20 cellular contexts compared by ENCODE assay signal in the genomic region with DNA sequence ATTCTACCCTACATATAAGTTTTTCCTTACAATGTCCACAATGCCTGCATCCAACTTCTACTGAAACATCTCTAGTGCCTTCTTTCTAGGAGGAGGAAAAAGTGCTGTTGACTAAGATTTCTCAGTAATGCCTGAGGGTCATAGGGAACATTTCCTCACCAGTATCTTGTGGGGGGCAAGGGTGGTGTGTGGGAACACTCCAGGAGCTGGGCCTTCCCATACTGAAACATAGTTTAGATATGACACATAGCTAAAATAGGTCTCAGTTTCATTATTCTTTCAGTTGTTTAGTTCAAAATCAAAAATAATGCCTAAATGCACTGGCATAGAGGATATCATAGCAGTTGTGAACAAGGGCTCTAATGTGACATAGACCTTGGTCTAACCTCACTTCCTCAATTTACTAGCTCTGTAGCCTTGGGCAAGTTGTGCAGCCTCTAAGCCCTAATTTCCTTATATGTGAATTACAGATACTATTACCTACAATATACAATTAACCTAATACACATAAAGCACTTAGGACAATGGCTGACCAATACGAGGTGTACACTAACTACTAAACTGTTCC.
DNase-seq lines count a peak whose midpoint lies in the region; ATAC-seq and TF ChIP-seq lines count a peak whose summit lies in the region.
"Had no signal": no experiment of that assay in that cellular context is flagged by ENCODE, and none has a peak within 500 bp of the region (broad histone marks: within the 10 kb centered on the region; RNA-seq: fewer than 3 reads in every experiment).

No MANE protein-coding gene starts in this region.

- no peaks in the 10 kb centered on the region for H3K27me3 ChIP-seq in Karpas-422 (ENCODE audit: low read length)
- H3K27me3 ChIP-seq: gastroesophageal sphincter, MG63, Peyer's patch had no signal

- H3K27ac ChIP-seq in Karpas-422 (ENCODE audit: low read length): no peak overlapping the region
- H3K27ac ChIP-seq: gastroesophageal sphincter, Peyer's patch, psoas muscle had no signal

- H3K4me3 ChIP-seq in AG10803 (ENCODE audit: low read length) (no peak overlapping the region), Karpas-422 (ENCODE audit: low read length) (no peak overlapping the region)
- H3K4me3 ChIP-seq: gastroesophageal sphincter, MG63, Peyer's patch, psoas muscle had no signal

- intact Hi-C loops in Calu3 (cut with micrococcal nuclease; ENCODE audit: unreplicated experiment): no loop called here
- intact Hi-C loops in natural killer cell (cut with micrococcal nuclease): no loop called here

- H4K20me1 ChIP-seq in Karpas-422 (ENCODE audit: insufficient read depth, low read depth, low read length): no peaks in the 10 kb centered on the region

- no peaks in the 10 kb centered on the region for H3K36me3 ChIP-seq in Karpas-422 (ENCODE audit: insufficient read depth, low read length)
- H3K36me3 ChIP-seq: gastroesophageal sphincter, MG63, Peyer's patch had no signal

- no peaks in the 10 kb centered on the region for H3K9me3 ChIP-seq in Karpas-422 (ENCODE audit: low read length)
- H3K9me3 ChIP-seq: Caco-2, gastroesophageal sphincter, MG63, Peyer's patch, psoas muscle had no signal

- H3K79me2 ChIP-seq in Karpas-422 (ENCODE audit: low read length): no peaks in the 10 kb centered on the region

- peak; percentile 68 for ATAC-seq in GM19395 (IDR thresholded peaks at IDR 0.05; ENCODE audit: unreplicated experiment)
- peak; percentile 47 for ATAC-seq in HG03066 (IDR thresholded peaks at IDR 0.05; ENCODE audit: low read depth, unreplicated experiment)
- no peak for ATAC-seq in natural killer cell
- ATAC-seq: gastroesophageal sphincter; psoas muscle; stimulated activated memory B cell treated with anti-CD40 and anti-IgM and Interleukin-4, amounts not matched to agents 10 μg/mL and 1 μg/mL and 100 μg/mL, for 72 hours had no signal

- H3K9me2 ChIP-seq in Karpas-422 (replicated peaks; ENCODE audit: insufficient read depth, low read length): no peaks in the 10 kb centered on the region

- no peaks in the 10 kb centered on the region for H3K4me1 ChIP-seq in Karpas-422 (ENCODE audit: low read length)
- H3K4me1 ChIP-seq: Caco-2, gastroesophageal sphincter, Peyer's patch, psoas muscle had no signal

- H3K4me3 Mint-ChIP-seq in Calu3 (ENCODE audit: low read depth, unreplicated experiment) (no peak overlapping the region), natural killer cell (no peak overlapping the region)
- H3K4me3 Mint-ChIP-seq: stimulated activated memory B cell treated with anti-CD40 and anti-IgM and Interleukin-4, amounts not matched to agents 10 μg/mL and 1 μg/mL and 100 μg/mL, for 72 hours; T-helper 2 cell treated with Interferon-gamma antibody and Interleukin-4, amounts not matched to agents 5 μg/mL and 100 μg/mL, for 36 hours had no signal

- TF ChIP-seq CTCF in AG10803 (conservative IDR thresholded peaks at IDR 0.05; ENCODE audit: low read length) (no peak), Calu3 (IDR thresholded peaks at IDR 0.05; ENCODE audit: unreplicated experiment) (no peak), natural killer cell (IDR thresholded peaks at IDR 0.05) (no peak)

- H3K9me3 Mint-ChIP-seq in Calu3 (ENCODE audit: low read depth, unreplicated experiment) (no peaks in the 10 kb centered on the region), natural killer cell (no peaks in the 10 kb centered on the region)
- H3K9me3 Mint-ChIP-seq: stimulated activated memory B cell treated with anti-CD40 and anti-IgM and Interleukin-4, amounts not matched to agents 10 μg/mL and 1 μg/mL and 100 μg/mL, for 72 hours; T-helper 2 cell treated with Interferon-gamma antibody and Interleukin-4, amounts not matched to agents 5 μg/mL and 100 μg/mL, for 36 hours had no signal

- H3K9ac ChIP-seq in Karpas-422 (ENCODE audit: low read length): no peak overlapping the region

- no peak overlapping the region for H3K27ac Mint-ChIP-seq in Calu3 (ENCODE audit: unreplicated experiment)
- H3K27ac Mint-ChIP-seq in natural killer cell: no peak overlapping the region
- H3K27ac Mint-ChIP-seq: stimulated activated memory B cell treated with anti-CD40 and anti-IgM and Interleukin-4, amounts not matched to agents 10 μg/mL and 1 μg/mL and 100 μg/mL, for 72 hours; T-helper 2 cell treated with Interferon-gamma antibody and Interleukin-4, amounts not matched to agents 5 μg/mL and 100 μg/mL, for 36 hours had no signal

- no peaks in the 10 kb centered on the region for H3K4me1 Mint-ChIP-seq in Calu3 (ENCODE audit: low read depth, unreplicated experiment)
- H3K4me1 Mint-ChIP-seq in natural killer cell: no peaks in the 10 kb centered on the region
- H3K4me1 Mint-ChIP-seq: stimulated activated memory B cell treated with anti-CD40 and anti-IgM and Interleukin-4, amounts not matched to agents 10 μg/mL and 1 μg/mL and 100 μg/mL, for 72 hours had no signal

- CTCF ChIA-PET in Calu3 (lab: Charles Lee): interaction anchor here (1.0 kb wide), 1 partner anchor 16 kb away, joined by 3 read pairs; no protein-coding TSS in a partner anchor

- peak; percentile 15 for DNase-seq in AG10803 (ENCODE audit: low read depth)
- DNase-seq in OCI-M1 (lab: John Stamatoyannopoulos, UW): peak; percentile 32
- no peak for DNase-seq in Calu3
- DNase-seq in retina: no peak
- DNase-seq in Karpas-422: no peak
- DNase-seq in natural killer cell: no peak
- DNase-seq: activated CD4-positive, alpha-beta T cell treated with anti-CD3 and anti-CD28 coated beads, Interleukin-2, amount 50 U/mL, for 1 hour; aorta; Caco-2; effector CD8-positive, alpha-beta T cell; MG63; NCI-H2227 treated with DMSO at 0.1 percent for 48 hours; Peyer's patch; psoas muscle; stimulated activated CD4-positive, alpha-beta T cell treated with anti-CD3 and anti-CD28 coated beads, Interleukin-4, amount 100 ng/mL, for 1 hour had no signal

- H3K27me3 Mint-ChIP-seq in Calu3 (ENCODE audit: unreplicated experiment): no peaks in the 10 kb centered on the region
- H3K27me3 Mint-ChIP-seq in natural killer cell (ENCODE audit: low read depth in 2 of 2): no peaks in the 10 kb centered on the region
- H3K27me3 Mint-ChIP-seq: stimulated activated memory B cell treated with anti-CD40 and anti-IgM and Interleukin-4, amounts not matched to agents 10 μg/mL and 1 μg/mL and 100 μg/mL, for 72 hours had no signal

- no peaks in the 10 kb centered on the region for H3K36me3 Mint-ChIP-seq in Calu3 (ENCODE audit: insufficient read depth, unreplicated experiment)
- H3K36me3 Mint-ChIP-seq in natural killer cell: no peaks in the 10 kb centered on the region
- H3K36me3 Mint-ChIP-seq: stimulated activated memory B cell treated with anti-CD40 and anti-IgM and Interleukin-4, amounts not matched to agents 10 μg/mL and 1 μg/mL and 100 μg/mL, for 72 hours had no signal

- BruUV-seq in Calu3 (replicated peaks; lab: Mats Ljungman, UMichigan): no TSS peak

- no peak overlapping the region for H2AFZ ChIP-seq in Karpas-422 (ENCODE audit: low read length)

- no peak overlapping the region for H3K4me2 ChIP-seq in Karpas-422 (ENCODE audit: low read depth, low read length, poor library complexity, severe bottlenecking)

Comparison
In these comparisons a context has a peak if more than half of its experiments do, and no peak if none do; other contexts are left out.
1. DNase-seq: peak in AG10803 (single experiment) and OCI-M1 (single experiment); none in Calu3 (single experiment), retina (single experiment), Karpas-422 (single experiment) and natural killer cell (single experiment).
2. ATAC-seq: peak in GM19395 (single experiment) and HG03066 (single experiment); none in natural killer cell (0 of 3).